8 cellular contexts compared by ENCODE assay signal in genomic region chr10:100372415-100373297, GRCh38. TPM values are rescaled to one million over a fixed set of nuclear protein-coding genes. Genes with fewer than 3 reads are reported as not detected.
DNase-seq lines count a peak whose midpoint lies in the region; ATAC-seq and TF ChIP-seq lines count a peak whose summit lies in the region.

No MANE protein-coding gene starts in this region.

- POLR2A ChIA-PET in CD4-positive, alpha-beta memory T cell (lab: Charles Lee; ENCODE audit: partially characterized antibody): interaction anchor here (1.8 kb wide), 1 partner anchor 21 kb away, joined by 5 read pairs; no protein-coding TSS in a partner anchor

- no peak for ATAC-seq in HG02970 (IDR thresholded peaks at IDR 0.05; ENCODE audit: low FRiP score, unreplicated experiment)

- intact Hi-C loops in CD4-positive, alpha-beta memory T cell (cut with micrococcal nuclease): loop anchor here (1.0 to 5.0 kb wide), 2 partner anchors 35 to 61 kb away; no protein-coding TSS in a partner anchor

- peak overlapping the region in 1 of 7 donors; percentile 67 for H3K27ac Mint-ChIP-seq in CD4-positive, alpha-beta memory T cell

- H3K4me3 ChIP-seq in CD4-positive, alpha-beta memory T cell (ENCODE audit: low read length in 2 of 2): peak overlapping the region; percentile 76 to 85
- H3K4me3 ChIP-seq in MG63 (peak overlapping the region; percentile 39), epithelial cell of esophagus (ENCODE audit: low read length) (peak overlapping the region; percentile 60), parathyroid adenoma (ENCODE audit: low read depth, low read length) (peak overlapping the region; percentile 64)

- no peaks in the 10 kb centered on the region for H3K36me3 Mint-ChIP-seq in CD4-positive, alpha-beta memory T cell

- peaks cover 16 to 24% (median 18%) of the 10 kb centered on the region in 4 donors for H3K4me1 Mint-ChIP-seq in CD4-positive, alpha-beta memory T cell

- no peak for TF ChIP-seq CTCF in epithelial cell of esophagus (IDR thresholded peaks at IDR 0.05; ENCODE audit: insufficient read depth, low read depth, low read length, missing control alignments)
- no peak for TF ChIP-seq CTCF in parathyroid adenoma (IDR thresholded peaks at IDR 0.05)

- no peaks in the 10 kb centered on the region for H3K9me3 ChIP-seq in CD4-positive, alpha-beta memory T cell (ENCODE audit: control insufficient read depth in 1 of 2, low read length in 2 of 2)
- H3K9me3 ChIP-seq in MG63: no peaks in the 10 kb centered on the region
- H3K9me3 ChIP-seq in parathyroid adenoma (ENCODE audit: control insufficient read depth, low read length): no peaks in the 10 kb centered on the region

- CTCF ChIA-PET in CD4-positive, alpha-beta memory T cell (lab: Charles Lee; ENCODE audit: partially characterized antibody): interaction anchor here (1.2 to 1.9 kb wide), 2 partner anchors 18 to 34 kb away, joined by 3 to 7 read pairs; no protein-coding TSS in a partner anchor

- H3K27me3 Mint-ChIP-seq in CD4-positive, alpha-beta memory T cell: no peaks in the 10 kb centered on the region

- H3K4me3 Mint-ChIP-seq in CD4-positive, alpha-beta memory T cell: peak overlapping the region in 1 of 8 donors; percentile 6

- H3K9ac ChIP-seq in parathyroid adenoma: no peak overlapping the region

- peak overlapping the region; percentile 89 for H3K4me2 ChIP-seq in parathyroid adenoma (ENCODE audit: low read length)

- H2AFZ ChIP-seq in parathyroid adenoma: peak overlapping the region; percentile 91

- no peaks in the 10 kb centered on the region for H3K36me3 ChIP-seq in CD4-positive, alpha-beta memory T cell (ENCODE audit: insufficient read depth, low read length)
- H3K36me3 ChIP-seq in MG63: no peaks in the 10 kb centered on the region
- H3K36me3 ChIP-seq in parathyroid adenoma (ENCODE audit: control insufficient read depth, insufficient read depth, low read length): no peaks in the 10 kb centered on the region

- H3K27me3 ChIP-seq in CD4-positive, alpha-beta memory T cell (ENCODE audit: insufficient read depth, low read length): no peaks in the 10 kb centered on the region
- H3K27me3 ChIP-seq in MG63 (no peaks in the 10 kb centered on the region), parathyroid adenoma (ENCODE audit: control insufficient read depth, insufficient read depth, low read length) (no peaks in the 10 kb centered on the region)

- H3K4me1 ChIP-seq in CD4-positive, alpha-beta memory T cell (ENCODE audit: insufficient read depth, low read length): peaks cover 45% of the 10 kb centered on the region
- peaks cover 32% of the 10 kb centered on the region for H3K4me1 ChIP-seq in parathyroid adenoma

- no peaks in the 10 kb centered on the region for H3K9me3 Mint-ChIP-seq in CD4-positive, alpha-beta memory T cell

- H3K27ac ChIP-seq in CD4-positive, alpha-beta memory T cell (ENCODE audit: low read depth, low read length): peak overlapping the region; percentile 49
- peak overlapping the region; percentile 99 for H3K27ac ChIP-seq in parathyroid adenoma

- DNase-seq in CD4-positive, alpha-beta memory T cell: no peak
- DNase-seq in MG63 (no peak), epithelial cell of esophagus (ENCODE audit: low read depth) (no peak), NCI-H774 (lab: John Stamatoyannopoulos, UW) (no peak), islet precursor cell (no peak), NCI-H2081 treated with DMSO at 0.1 percent for 48 hours (lab: John Stamatoyannopoulos, UW) (no peak)

- no peaks in the 10 kb centered on the region for H3K79me2 ChIP-seq in parathyroid adenoma

RNA-seq across cellular contexts. Expression of gene SCD, which starts 25.6 kb away (rescaled TPM):
- total RNA-seq in CD4-positive, alpha-beta memory T cell: under 1 TPM; 0.61 to 1.00 TPM
- 1 to 10 TPM in 1 of 2 donors, under 1 TPM in 1; 0.77 to 1.4 TPM for polyA plus RNA-seq in CD4-positive, alpha-beta memory T cell
- 48.8 and 56.3 TPM in 2 replicates for total RNA-seq in MG63 (2014; rRNA removed; shearing (Covaris generic); ENCODE audit: low replicate concordance)

RNA-seq across cellular contexts. Expression of gene PKD2L1, which starts 42.6 kb away (rescaled TPM):
- total RNA-seq in CD4-positive, alpha-beta memory T cell: not detected
- not detected for polyA plus RNA-seq in CD4-positive, alpha-beta memory T cell
- not detected in 2 replicates for total RNA-seq in MG63 (2014; rRNA removed; shearing (Covaris generic); ENCODE audit: low replicate concordance)

Comparison
In these comparisons a context has a peak if more than half of its experiments do, and no peak if none do; other contexts are left out.
1. RNA of gene SCD, which starts 25.6 kb away (total RNA-seq): 48.8 to 56.3 TPM in MG63; 0.61 to 1.00 TPM in CD4-positive, alpha-beta memory T cell; every median in the first group is over 10 times any median in the second.
2. Peak in every context shown above with its lines, with median percentiles within 50 percentile points of each other: H3K4me3 ChIP-seq.